ENCODE assay signal across 8 cellular contexts in the genomic region with DNA sequence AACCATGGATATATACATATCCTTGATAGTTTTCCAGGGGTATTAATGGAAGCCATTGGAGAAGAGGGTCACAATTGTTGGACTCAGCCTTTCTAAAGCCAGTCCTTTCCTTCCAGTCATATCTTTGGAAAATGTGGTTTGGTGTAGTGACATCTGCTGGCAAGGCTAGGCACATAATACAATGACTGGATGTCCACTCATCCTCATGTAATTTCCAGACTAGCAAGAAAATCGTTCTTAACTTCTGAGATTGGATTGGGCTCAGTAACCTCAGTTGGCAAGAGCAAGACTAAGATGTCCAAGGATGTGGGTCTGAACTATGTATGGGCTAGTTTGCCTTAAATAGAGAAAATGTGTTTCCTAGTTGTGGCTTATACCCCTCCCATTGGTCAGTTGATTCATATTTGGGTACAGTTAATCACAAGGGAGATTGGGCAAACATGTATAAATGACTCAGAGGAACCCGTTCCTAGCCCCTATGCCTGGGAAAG.
DNase-seq lines count a peak whose midpoint lies in the region; ATAC-seq lines count a peak whose summit lies in the region.

No MANE protein-coding gene starts in this region.

- H3K4me3 Mint-ChIP-seq in stimulated activated naive CD8-positive, alpha-beta T cell treated with anti-CD3 and anti-CD28 coated beads, Interleukin-15, amount 100 ng/mL, for 72 hours = no peak overlapping the region

- H3K9me3 ChIP-seq in adipocyte (ENCODE audit: control insufficient read depth, low read length) = no peaks in the 10 kb centered on the region

- H3K9me3 Mint-ChIP-seq in stimulated activated naive CD8-positive, alpha-beta T cell treated with anti-CD3 and anti-CD28 coated beads, Interleukin-15, amount 100 ng/mL, for 72 hours = no peaks in the 10 kb centered on the region

- H3K27ac Mint-ChIP-seq in stimulated activated naive CD8-positive, alpha-beta T cell treated with anti-CD3 and anti-CD28 coated beads, Interleukin-15, amount 100 ng/mL, for 72 hours = no peak overlapping the region

- H3K27me3 Mint-ChIP-seq in stimulated activated naive CD8-positive, alpha-beta T cell treated with anti-CD3 and anti-CD28 coated beads, Interleukin-15, amount 100 ng/mL, for 72 hours = no peaks in the 10 kb centered on the region

- H3K4me1 ChIP-seq in adipocyte (ENCODE audit: control insufficient read depth, insufficient read depth, low read length) = peaks cover 54% of the 10 kb centered on the region

- no peaks in the 10 kb centered on the region for H3K36me3 ChIP-seq in adipocyte (ENCODE audit: control insufficient read depth, insufficient read depth, low read length, severe bottlenecking)

- H3K4me3 ChIP-seq in adipocyte (ENCODE audit: low read length) = peak overlapping the region; percentile 45

- DNase-seq in AG08396 (ENCODE audit: low spot score) = peak; percentile 53
- DNase-seq in GM03348 (ENCODE audit: low spot score) = peak; percentile 81
- peak; percentile 64 for DNase-seq in NCI-H2227 (lab: John Stamatoyannopoulos, UW; ENCODE audit: unreplicated experiment)
- DNase-seq in adipocyte (ENCODE audit: low read depth) = peak; percentile 72
- DNase-seq in inferior parietal cortex (ENCODE audit: extremely low spot score) = peak; percentile 55
- peak in 1 of 2 donors; percentile 23 for DNase-seq in stimulated activated naive CD8-positive, alpha-beta T cell treated with anti-CD3 and anti-CD28 coated beads, Interleukin-15, amount 100 ng/mL, for 72 hours
- DNase-seq in NCI-H446 treated with DMSO at 0.1 percent for 48 hours (lab: John Stamatoyannopoulos, UW) = no peak

- H3K9ac ChIP-seq in adipocyte (ENCODE audit: low read length) = peak overlapping the region; percentile 57

- peaks cover 6% of the 10 kb centered on the region for H3K4me1 Mint-ChIP-seq in stimulated activated naive CD8-positive, alpha-beta T cell treated with anti-CD3 and anti-CD28 coated beads, Interleukin-15, amount 100 ng/mL, for 72 hours

- no peaks in the 10 kb centered on the region for H3K27me3 ChIP-seq in adipocyte (replicated peaks; ENCODE audit: control insufficient read depth, insufficient read depth, low read length)

- peak; percentile 82 for ATAC-seq in stimulated activated naive CD8-positive, alpha-beta T cell treated with anti-CD3 and anti-CD28 coated beads, Interleukin-15, amount 100 ng/mL, for 72 hours
- no peak for ATAC-seq in HG03439 (IDR thresholded peaks at IDR 0.05; ENCODE audit: unreplicated experiment)
